In the genomic region with DNA sequence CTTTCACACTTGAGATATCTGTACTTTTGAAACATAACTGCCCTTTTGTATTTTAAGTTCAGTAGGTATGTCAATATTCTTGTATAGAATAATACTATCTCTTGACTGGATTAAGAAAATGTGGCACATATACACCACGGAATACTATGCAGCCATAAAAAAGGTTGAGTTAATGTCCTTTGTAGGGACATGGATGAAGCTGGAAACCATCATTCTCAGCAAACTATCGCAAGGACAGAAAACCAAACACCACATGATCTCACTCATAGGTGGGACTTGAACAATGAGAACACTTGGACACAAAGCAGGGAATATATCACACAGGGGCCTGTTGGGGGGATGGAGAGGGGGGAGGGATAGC, we compare ENCODE assay signal across 2 cellular contexts.
TF ChIP-seq lines count a peak whose summit lies in the region.

No MANE protein-coding gene starts in this region.

TF ChIP-seq in HEK293, 187 proteins besides CTCF, POLR2A, EP300 and RAD21:
- TF ChIP-seq, protein P1, sequence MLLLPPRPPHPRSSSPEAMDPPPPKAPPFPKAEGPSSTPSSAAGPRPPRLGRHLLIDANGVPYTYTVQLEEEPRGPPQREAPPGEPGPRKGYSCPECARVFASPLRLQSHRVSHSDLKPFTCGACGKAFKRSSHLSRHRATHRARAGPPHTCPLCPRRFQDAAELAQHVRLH (tag by site-specific recombination; IDR thresholded peaks at IDR 0.05) = peak; percentile 88
- TF ChIP-seq ZNF146 (tag by site-specific recombination; IDR thresholded peaks at IDR 0.05) = peak; percentile 93

TF ChIP-seq in H1, 55 proteins besides CTCF, POLR2A, EP300 and RAD21:
- 0 out of 2 replicates have a peak, but pooled peaks have one; percentile 42 for TF ChIP-seq KDM1A (IDR thresholded peaks at IDR 0.05; ENCODE audit: borderline replicate concordance, low read length)
